33 cellular contexts compared by ENCODE assay signal in the genomic region with DNA sequence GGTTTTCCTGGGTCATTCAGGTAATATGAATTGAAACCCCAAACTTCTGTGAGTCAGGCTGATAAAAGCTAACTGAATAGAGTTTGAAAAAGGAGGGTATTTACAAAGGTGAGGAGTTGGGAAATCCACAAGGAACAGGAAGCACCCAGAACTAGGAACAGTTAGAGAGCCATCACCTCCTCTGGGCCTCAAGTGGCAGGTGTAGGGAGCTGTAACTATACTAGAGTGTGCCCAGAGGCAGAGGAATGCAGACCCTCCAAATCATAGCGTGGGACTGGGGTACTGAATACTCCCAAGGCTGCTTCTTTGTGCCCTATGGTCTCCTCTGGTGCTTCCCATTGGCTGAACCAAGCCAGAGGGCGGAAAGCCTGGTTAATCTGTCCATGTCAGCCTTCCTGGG. TPM values are rescaled to one million over a fixed set of nuclear protein-coding genes. Genes with fewer than 3 reads are reported as not detected.
DNase-seq lines count a peak whose midpoint lies in the region; ATAC-seq and TF ChIP-seq lines count a peak whose summit lies in the region.
"Had no signal": no experiment of that assay in that cellular context is flagged by ENCODE, and none has a peak within 500 bp of the region (broad histone marks: within the 10 kb centered on the region; RNA-seq: fewer than 3 reads in every experiment).

No MANE protein-coding gene starts in this region.

- H3K36me3 Mint-ChIP-seq in activated naive CD4-positive, alpha-beta T cell treated with anti-CD3 and anti-CD28 coated beads, Interleukin-2, amount 50 U/mL, for 24 hours: peaks cover 16% of the 10 kb centered on the region
- H3K36me3 Mint-ChIP-seq in activated naive CD4-positive, alpha-beta T cell treated with anti-CD3 and anti-CD28 coated beads, Interleukin-2, amount 10 ng/mL, durations not matched to agents 7 days and 5 days: peaks cover 67% of the 10 kb centered on the region
- H3K36me3 Mint-ChIP-seq in WTC11: no peaks in the 10 kb centered on the region
- peaks cover 74% of the 10 kb centered on the region for H3K36me3 Mint-ChIP-seq in stimulated activated memory B cell treated with anti-CD40 and anti-IgM and Interleukin-4, amounts not matched to agents 10 μg/mL and 1 μg/mL and 100 μg/mL, for 72 hours
- peaks cover 40% of the 10 kb centered on the region for H3K36me3 Mint-ChIP-seq in chondrocyte (ENCODE audit: low read depth)

- intact Hi-C loops in right cardiac atrium (cut with DNase I): no loop called here

- H3K27ac Mint-ChIP-seq in activated naive CD4-positive, alpha-beta T cell treated with anti-CD3 and anti-CD28 coated beads, Interleukin-2, amount 50 U/mL, for 24 hours: peak overlapping the region; percentile 59
- H3K27ac Mint-ChIP-seq in activated naive CD4-positive, alpha-beta T cell treated with anti-CD3 and anti-CD28 coated beads, Interleukin-2, amount 10 ng/mL, durations not matched to agents 7 days and 5 days: no peak overlapping the region
- H3K27ac Mint-ChIP-seq in WTC11 (no peak overlapping the region), chondrocyte (ENCODE audit: unreplicated experiment) (no peak overlapping the region)
- peak overlapping the region; percentile 53 for H3K27ac Mint-ChIP-seq in stimulated activated memory B cell treated with anti-CD40 and anti-IgM and Interleukin-4, amounts not matched to agents 10 μg/mL and 1 μg/mL and 100 μg/mL, for 72 hours
- H3K27ac Mint-ChIP-seq: nephron had no signal

- no peak overlapping the region for H3K4me3 ChIP-seq in lung
- H3K4me3 ChIP-seq in right cardiac atrium (ENCODE audit: low read length): no peak overlapping the region
- H3K4me3 ChIP-seq: K562, left ventricle myocardium inferior, ovary, suprapubic skin, upper lobe of left lung had no signal

- 93% methylated on average over 2 of the region's 2 CpGs for WGBS in lung, 2 donors
- WGBS in right cardiac atrium: 89% methylated on average over 2 of the region's 2 CpGs

- H3K27ac ChIP-seq in lung (ENCODE audit: low read depth in 1 of 2, low read length in 1 of 2) (no peak overlapping the region), right cardiac atrium (ENCODE audit: low read length) (no peak overlapping the region)
- H3K27ac ChIP-seq: left ventricle myocardium inferior, ovary, suprapubic skin, upper lobe of left lung, VCaP had no signal

- POLR2A ChIA-PET in WTC11 (lab: Charles Lee): interaction anchor here (0.6 kb wide), 1 partner anchor 34 kb away, joined by 3 read pairs; no protein-coding TSS in a partner anchor

- DNase-seq in activated naive CD4-positive, alpha-beta T cell treated with anti-CD3 and anti-CD28 coated beads, Interleukin-2, amount 10 ng/mL, durations not matched to agents 7 days and 5 days: no peak
- no peak for DNase-seq in WTC11 (ENCODE audit: low spot score)
- no peak for DNase-seq in lung (ENCODE audit: low spot score)
- DNase-seq in right cardiac atrium: no peak
- no peak for DNase-seq in chondrocyte (ENCODE audit: low spot score)
- DNase-seq in SKM-1 (lab: John Stamatoyannopoulos, UW; ENCODE audit: unreplicated experiment): no peak
- DNase-seq: activated CD4-positive, alpha-beta T cell treated with anti-CD3 and anti-CD28 coated beads, Interleukin-2, amount 50 U/mL, for 1 hour; activated CD8-positive, alpha-beta memory T cell treated with anti-CD3 and anti-CD28 coated beads, Interleukin-2, amount 50 U/mL, for 48 hours; activated gamma-delta T cell; amygdala; DMS153; effector CD4-positive, alpha-beta T cell; hypothalamus; left ventricle myocardium inferior; NCI-H1092 treated with DMSO at 0.1 percent for 48 hours; NCI-H1694 treated with DMSO at 0.1 percent for 48 hours; NCI-H2171; NCI-H510A; ovary; stimulated activated naive CD4-positive, alpha-beta T cell treated with Interleukin-2 at 50 U/mL for 16 hours; SW 1271; T1000 had no signal

- no peaks in the 10 kb centered on the region for H3K27me3 Mint-ChIP-seq in activated naive CD4-positive, alpha-beta T cell treated with anti-CD3 and anti-CD28 coated beads, Interleukin-2, amount 50 U/mL, for 24 hours
- no peaks in the 10 kb centered on the region for H3K27me3 Mint-ChIP-seq in activated naive CD4-positive, alpha-beta T cell treated with anti-CD3 and anti-CD28 coated beads, Interleukin-2, amount 10 ng/mL, durations not matched to agents 7 days and 5 days
- H3K27me3 Mint-ChIP-seq in WTC11 (ENCODE audit: low read depth): no peaks in the 10 kb centered on the region
- H3K27me3 Mint-ChIP-seq in stimulated activated memory B cell treated with anti-CD40 and anti-IgM and Interleukin-4, amounts not matched to agents 10 μg/mL and 1 μg/mL and 100 μg/mL, for 72 hours: no peaks in the 10 kb centered on the region
- no peaks in the 10 kb centered on the region for H3K27me3 Mint-ChIP-seq in chondrocyte (ENCODE audit: low read depth)

- H3K9me3 ChIP-seq in lung (ENCODE audit: control insufficient read depth in 2 of 2, insufficient read depth in 1 of 2, low read length in 1 of 2) (no peaks in the 10 kb centered on the region), right cardiac atrium (ENCODE audit: control insufficient read depth, low read length) (no peaks in the 10 kb centered on the region)
- H3K9me3 ChIP-seq: left ventricle myocardium inferior, ovary, suprapubic skin, upper lobe of left lung had no signal

- H3K27me3 ChIP-seq in lung (ENCODE audit: control insufficient read depth, insufficient read depth) (no peaks in the 10 kb centered on the region), right cardiac atrium (ENCODE audit: control insufficient read depth, insufficient read depth) (no peaks in the 10 kb centered on the region)
- H3K27me3 ChIP-seq: ovary, suprapubic skin, upper lobe of left lung had no signal

- H3K36me3 ChIP-seq in lung (ENCODE audit: control insufficient read depth in 2 of 2, insufficient read depth in 2 of 2, low read length in 2 of 2): peaks cover 12 to 27% of the 10 kb centered on the region in 2 donors
- H3K36me3 ChIP-seq: ovary had no signal

- peaks cover 37% of the 10 kb centered on the region for H3K4me1 Mint-ChIP-seq in activated naive CD4-positive, alpha-beta T cell treated with anti-CD3 and anti-CD28 coated beads, Interleukin-2, amount 50 U/mL, for 24 hours
- H3K4me1 Mint-ChIP-seq in activated naive CD4-positive, alpha-beta T cell treated with anti-CD3 and anti-CD28 coated beads, Interleukin-2, amount 10 ng/mL, durations not matched to agents 7 days and 5 days: no peaks in the 10 kb centered on the region
- H3K4me1 Mint-ChIP-seq in WTC11 (peaks cover 7% of the 10 kb centered on the region), chondrocyte (ENCODE audit: low read depth) (no peaks in the 10 kb centered on the region)
- peaks cover 49% of the 10 kb centered on the region for H3K4me1 Mint-ChIP-seq in stimulated activated memory B cell treated with anti-CD40 and anti-IgM and Interleukin-4, amounts not matched to agents 10 μg/mL and 1 μg/mL and 100 μg/mL, for 72 hours

- peak; percentile 84 for ATAC-seq in WTC11
- ATAC-seq in lung (ENCODE audit: insufficient read depth, low FRiP score): peak; percentile 47
- no peak for ATAC-seq in stimulated activated memory B cell treated with anti-CD40 and anti-IgM and Interleukin-4, amounts not matched to agents 10 μg/mL and 1 μg/mL and 100 μg/mL, for 72 hours
- ATAC-seq in right cardiac atrium: no peak

- no peaks in the 10 kb centered on the region for H3K9me3 Mint-ChIP-seq in activated naive CD4-positive, alpha-beta T cell treated with anti-CD3 and anti-CD28 coated beads, Interleukin-2, amount 50 U/mL, for 24 hours
- no peaks in the 10 kb centered on the region for H3K9me3 Mint-ChIP-seq in activated naive CD4-positive, alpha-beta T cell treated with anti-CD3 and anti-CD28 coated beads, Interleukin-2, amount 10 ng/mL, durations not matched to agents 7 days and 5 days
- H3K9me3 Mint-ChIP-seq in WTC11 (no peaks in the 10 kb centered on the region), chondrocyte (ENCODE audit: low read depth) (no peaks in the 10 kb centered on the region)
- H3K9me3 Mint-ChIP-seq in stimulated activated memory B cell treated with anti-CD40 and anti-IgM and Interleukin-4, amounts not matched to agents 10 μg/mL and 1 μg/mL and 100 μg/mL, for 72 hours: no peaks in the 10 kb centered on the region
- H3K9me3 Mint-ChIP-seq: nephron had no signal

- H3K4me3 Mint-ChIP-seq in activated naive CD4-positive, alpha-beta T cell treated with anti-CD3 and anti-CD28 coated beads, Interleukin-2, amount 50 U/mL, for 24 hours: no peak overlapping the region
- H3K4me3 Mint-ChIP-seq in activated naive CD4-positive, alpha-beta T cell treated with anti-CD3 and anti-CD28 coated beads, Interleukin-2, amount 10 ng/mL, durations not matched to agents 7 days and 5 days: no peak overlapping the region
- H3K4me3 Mint-ChIP-seq in WTC11: no peak overlapping the region
- H3K4me3 Mint-ChIP-seq in stimulated activated memory B cell treated with anti-CD40 and anti-IgM and Interleukin-4, amounts not matched to agents 10 μg/mL and 1 μg/mL and 100 μg/mL, for 72 hours: no peak overlapping the region
- H3K4me3 Mint-ChIP-seq in chondrocyte (ENCODE audit: unreplicated experiment): no peak overlapping the region
- H3K4me3 Mint-ChIP-seq: nephron had no signal

- CTCF ChIA-PET in activated naive CD4-positive, alpha-beta T cell treated with anti-CD3 and anti-CD28 coated beads, Interleukin-2, amount 10 ng/mL, durations not matched to agents 7 days and 5 days (lab: Charles Lee): interaction anchor here (0.8 to 2.6 kb wide), 3 partner anchors 11 to 25 kb away, joined by 3 to 11 read pairs (median 3); no protein-coding TSS in a partner anchor
- CTCF ChIA-PET in WTC11 (lab: Charles Lee): interaction anchor here (1.4 to 1.8 kb wide), 2 partner anchors 12 to 99 kb away, joined by 3 to 4 read pairs; no protein-coding TSS in a partner anchor

- TF ChIP-seq CTCF in WTC11 (IDR thresholded peaks at IDR 0.05) (no peak), lung (IDR thresholded peaks at IDR 0.05; ENCODE audit: control extremely low read depth, extremely low read depth) (no peak), chondrocyte (IDR thresholded peaks at IDR 0.05) (no peak)

- peaks cover 0 to 4% of the 10 kb centered on the region in 2 donors for H3K4me1 ChIP-seq in lung (ENCODE audit: control insufficient read depth in 2 of 2, insufficient read depth in 2 of 2, low read length in 2 of 2)
- H3K4me1 ChIP-seq in right cardiac atrium (ENCODE audit: control insufficient read depth, insufficient read depth, low read length): no peaks in the 10 kb centered on the region
- H3K4me1 ChIP-seq: left ventricle myocardium inferior, suprapubic skin had no signal

TF ChIP-seq in WTC11, 78 proteins besides CTCF, POLR2A, EP300 and RAD21 (continues in another document):
- TF ChIP-seq CREB1 (CRISPR knock-in tag; IDR thresholded peaks at IDR 0.05): no peak
- no peak for TF ChIP-seq TCF7 (CRISPR knock-in tag; IDR thresholded peaks at IDR 0.05; ENCODE audit: low read depth)

RNA-seq across cellular contexts. Expression of a gene that starts 18.3 kb away (rescaled TPM):
- total RNA-seq in WTC11 (2021) (1.0 to 1.6 TPM (median 1.1 TPM) in 3 replicates), lung (10 to 100 TPM; 12.7 to 18.0 TPM), right cardiac atrium (1 to 10 TPM; 4.0 to 4.7 (median 4.4) TPM), chondrocyte (7.1 to 7.4 TPM (median 7.2 TPM) in 3 replicates)
- polyA plus RNA-seq in lung (1 to 10 TPM; 7.2 to 7.5 TPM), right cardiac atrium (2.7 TPM)

RNA-seq across cellular contexts. Expression of a gene that starts 50.4 kb away (rescaled TPM):
- total RNA-seq in WTC11 (2021) (not detected in 3 replicates), lung (not detected), right cardiac atrium (not detected), chondrocyte (not detected in 3 replicates)
- polyA plus RNA-seq in lung (not detected), right cardiac atrium (not detected)
- total RNA-seq: bronchial epithelial cell, K562, left ventricle myocardium inferior, ovary, RPMI7951, skeletal muscle tissue, suprapubic skin, upper lobe of left lung had no signal
- polyA plus RNA-seq: BJ, K562, ovary had no signal

Comparison
In these comparisons a context has a peak if more than half of its experiments do, and no peak if none do; other contexts are left out.
1. H3K27ac Mint-ChIP-seq: peak in activated naive CD4-positive, alpha-beta T cell treated with anti-CD3 and anti-CD28 coated beads, Interleukin-2, amount 50 U/mL, for 24 hours (single experiment) and stimulated activated memory B cell treated with anti-CD40 and anti-IgM and Interleukin-4, amounts not matched to agents 10 μg/mL and 1 μg/mL and 100 μg/mL, for 72 hours (single experiment); none in activated naive CD4-positive, alpha-beta T cell treated with anti-CD3 and anti-CD28 coated beads, Interleukin-2, amount 10 ng/mL, durations not matched to agents 7 days and 5 days (single experiment), WTC11 (single experiment) and chondrocyte (single experiment).
2. ATAC-seq: peak in WTC11 (single experiment) and lung (single experiment); none in stimulated activated memory B cell treated with anti-CD40 and anti-IgM and Interleukin-4, amounts not matched to agents 10 μg/mL and 1 μg/mL and 100 μg/mL, for 72 hours (single experiment) and right cardiac atrium (0 of 2).